Comparison of ENCODE assay signal across 16 cellular contexts in genomic region chr1:204996981-204997380, GRCh38. TPM values are rescaled to one million over a fixed set of nuclear protein-coding genes. Genes with fewer than 3 reads are reported as not detected.
"Had no signal": no experiment of that assay in that cellular context is flagged by ENCODE, and none has a peak within 500 bp of the region (broad histone marks: within the 10 kb centered on the region; RNA-seq: fewer than 3 reads in every experiment).

No MANE protein-coding gene starts in this region.

- H3K36me3 ChIP-seq: pancreas, transverse colon had no signal

- ATAC-seq: activated CD4-positive, CD25-positive, alpha-beta regulatory T cell treated with anti-CD3 and anti-CD28 coated beads, Interleukin-2, amount 50 U/mL, for 24 hours; activated T-cell treated with anti-CD3 and anti-CD28 coated beads, Interleukin-2, amount 50 U/mL, for 4 hours; stimulated activated naive CD8-positive, alpha-beta T cell treated with anti-CD3 and anti-CD28 coated beads, Interleukin-15, amount 100 ng/mL, for 72 hours had no signal

- H3K9me3 Mint-ChIP-seq: activated naive CD8-positive, alpha-beta T cell treated with anti-CD3 and anti-CD28 coated beads, Interleukin-2, amount 10 ng/mL, durations not matched to agents 7 days and 5 days; activated T-cell treated with anti-CD3 and anti-CD28 coated beads, Interleukin-2, amount 50 U/mL, for 4 hours; nephron progenitor cell; stimulated activated naive CD8-positive, alpha-beta T cell treated with anti-CD3 and anti-CD28 coated beads, Interleukin-15, amount 100 ng/mL, for 72 hours; T-helper 2 cell treated with Interferon-gamma antibody and Interleukin-4, amounts not matched to agents 5 μg/mL and 100 μg/mL, for 36 hours had no signal

- DNase-seq: activated CD4-positive, alpha-beta T cell treated with anti-CD3 and anti-CD28 coated beads, Interleukin-2, amount 50 U/mL, for 4 hours; activated CD8-positive, alpha-beta memory T cell treated with anti-CD3 and anti-CD28 coated beads, Interleukin-2, amount 10 ng/mL, durations not matched to agents 7 days and 5 days; activated gamma-delta T cell; activated naive CD8-positive, alpha-beta T cell treated with anti-CD3 and anti-CD28 coated beads, Interleukin-2, amount 10 ng/mL, durations not matched to agents 7 days and 5 days; activated T-cell treated with anti-CD3 and anti-CD28 coated beads, Interleukin-2, amount 50 U/mL, for 4 hours; aorta; hypothalamus; nephron progenitor cell; pancreas; SJCRH30; stimulated activated CD4-positive, alpha-beta T cell treated with anti-CD3 and anti-CD28 coated beads, Interleukin-15, amount 100 ng/mL, for 24 hours; stimulated activated CD4-positive, alpha-beta T cell treated with anti-CD3 and anti-CD28 coated beads, Interleukin-4, amount 100 ng/mL, for 4 hours; stimulated activated naive CD8-positive, alpha-beta T cell treated with anti-CD3 and anti-CD28 coated beads, Interleukin-15, amount 100 ng/mL, for 72 hours; transverse colon had no signal

- H3K27me3 Mint-ChIP-seq: stimulated activated naive CD8-positive, alpha-beta T cell treated with anti-CD3 and anti-CD28 coated beads, Interleukin-15, amount 100 ng/mL, for 72 hours had no signal

- H3K4me3 Mint-ChIP-seq: activated CD8-positive, alpha-beta memory T cell treated with anti-CD3 and anti-CD28 coated beads, Interleukin-2, amount 10 ng/mL, durations not matched to agents 7 days and 5 days; activated naive CD8-positive, alpha-beta T cell treated with anti-CD3 and anti-CD28 coated beads, Interleukin-2, amount 10 ng/mL, durations not matched to agents 7 days and 5 days; activated T-cell treated with anti-CD3 and anti-CD28 coated beads, Interleukin-2, amount 50 U/mL, for 4 hours; nephron progenitor cell; stimulated activated naive CD8-positive, alpha-beta T cell treated with anti-CD3 and anti-CD28 coated beads, Interleukin-15, amount 100 ng/mL, for 72 hours; T-helper 2 cell treated with Interferon-gamma antibody and Interleukin-4, amounts not matched to agents 5 μg/mL and 100 μg/mL, for 36 hours had no signal

- H3K27ac Mint-ChIP-seq: activated CD8-positive, alpha-beta memory T cell treated with anti-CD3 and anti-CD28 coated beads, Interleukin-2, amount 10 ng/mL, durations not matched to agents 7 days and 5 days; activated naive CD8-positive, alpha-beta T cell treated with anti-CD3 and anti-CD28 coated beads, Interleukin-2, amount 10 ng/mL, durations not matched to agents 7 days and 5 days; T-helper 2 cell treated with Interferon-gamma antibody and Interleukin-4, amounts not matched to agents 5 μg/mL and 100 μg/mL, for 36 hours had no signal

- H3K27ac ChIP-seq: pancreas, SJCRH30 had no signal

- H3K4me3 ChIP-seq: pancreas, SJCRH30, transverse colon had no signal

- H3K27me3 ChIP-seq: pancreas, SJCRH30, transverse colon had no signal

- H3K36me3 Mint-ChIP-seq: activated CD8-positive, alpha-beta memory T cell treated with anti-CD3 and anti-CD28 coated beads, Interleukin-2, amount 10 ng/mL, durations not matched to agents 7 days and 5 days; activated naive CD8-positive, alpha-beta T cell treated with anti-CD3 and anti-CD28 coated beads, Interleukin-2, amount 10 ng/mL, durations not matched to agents 7 days and 5 days had no signal

- H3K4me1 ChIP-seq: pancreas, SJCRH30, transverse colon had no signal

- H3K9me3 ChIP-seq: pancreas, SJCRH30, transverse colon had no signal

RNA-seq across cellular contexts. Expression of gene CNTN2, which starts 46.0 kb away (rescaled TPM):
- total RNA-seq: activated CD8-positive, alpha-beta memory T cell treated with anti-CD3 and anti-CD28 coated beads, Interleukin-2, amount 10 ng/mL, durations not matched to agents 7 days and 5 days; activated naive CD8-positive, alpha-beta T cell treated with anti-CD3 and anti-CD28 coated beads, Interleukin-2, amount 10 ng/mL, durations not matched to agents 7 days and 5 days; activated T-cell treated with anti-CD3 and anti-CD28 coated beads, Interleukin-2, amount 50 U/mL, for 4 hours had no signal
- polyA plus RNA-seq: aorta had no signal
